Comparison of ENCODE assay signal across 9 cellular contexts in the genomic region with DNA sequence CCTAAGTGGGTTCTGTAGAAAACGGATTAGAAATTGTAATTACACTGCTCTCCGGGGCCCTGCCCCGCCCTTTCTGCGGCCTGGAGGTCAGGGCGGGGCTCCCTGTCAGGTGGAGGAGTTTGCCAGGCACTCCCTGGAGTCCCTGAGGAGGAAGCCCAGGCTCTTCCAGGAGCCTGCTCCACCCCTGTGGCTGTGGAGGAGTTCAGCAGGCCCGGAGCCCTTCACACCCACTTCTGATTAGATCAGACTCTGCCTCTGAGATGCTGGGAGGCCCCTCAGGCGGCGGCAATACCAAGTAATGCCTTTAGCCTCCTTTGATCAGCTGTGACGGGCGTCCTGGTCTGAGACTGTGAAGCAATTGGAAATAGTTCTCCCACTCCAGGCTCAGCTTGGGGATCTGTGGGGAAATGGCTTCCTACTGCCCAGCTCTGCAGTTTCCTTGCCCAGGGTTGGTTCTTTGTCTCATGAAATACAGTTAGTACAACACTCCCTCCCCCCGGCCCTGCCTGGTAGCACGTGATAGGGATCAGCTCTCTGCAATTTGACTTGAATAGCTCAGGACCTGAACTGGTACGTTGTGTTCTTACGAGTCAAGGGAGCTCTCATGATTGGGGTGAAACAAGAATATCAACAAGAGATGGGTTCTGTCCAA. TPM values are rescaled to one million over a fixed set of nuclear protein-coding genes. Genes with fewer than 3 reads are reported as not detected.
DNase-seq lines count a peak whose midpoint lies in the region; ATAC-seq and TF ChIP-seq lines count a peak whose summit lies in the region.
"Had no signal": no experiment of that assay in that cellular context is flagged by ENCODE, and none has a peak within 500 bp of the region (broad histone marks: within the 10 kb centered on the region; RNA-seq: fewer than 3 reads in every experiment).

No MANE protein-coding gene starts in this region.

- BruUV-seq in MCF 10A (replicated peaks; lab: Mats Ljungman, UMichigan): no TSS peak

- peak overlapping the region; percentile 94 for H3K27ac Mint-ChIP-seq in MCF 10A (ENCODE audit: low read depth, unreplicated experiment)

- ATAC-seq in body of pancreas: no peak

- CTCF ChIA-PET in MCF 10A (lab: Yijun Ruan, JAX): interaction anchor here (0.6 to 1.6 kb wide), 9 partner anchors 9 to 59 kb away, joined by 3 to 8 read pairs (median 4); no protein-coding TSS in a partner anchor

- H3K27me3 Mint-ChIP-seq in MCF 10A (ENCODE audit: insufficient read depth, unreplicated experiment): no peaks in the 10 kb centered on the region

- TF ChIP-seq CTCF in MCF 10A (IDR thresholded peaks at IDR 0.05; ENCODE audit: unreplicated experiment) (no peak), stomach (IDR thresholded peaks at IDR 0.05) (no peak), body of pancreas (IDR thresholded peaks at IDR 0.05) (no peak)

- no peaks in the 10 kb centered on the region for H3K9me3 Mint-ChIP-seq in MCF 10A (ENCODE audit: unreplicated experiment)

- 20 to 50% (median 34%) methylated on average over 13 to 14 of the region's 14 CpGs for WGBS in stomach, 5 donors
- 56 to 73% methylated on average over 11 to 14 of the region's 14 CpGs for WGBS in body of pancreas, 2 donors

- DNase-seq in MCF 10A (ENCODE audit: unreplicated experiment) (peak; percentile 77), islet precursor cell (peak; percentile 99), stomach (peak; percentile 84), body of pancreas (no peak), NCI-H345 (lab: John Stamatoyannopoulos, UW) (no peak), NCI-H1105 treated with DMSO at 0.1 percent for 48 hours (lab: John Stamatoyannopoulos, UW) (no peak), NCI-H446 treated with DMSO at 0.1 percent for 48 hours (lab: John Stamatoyannopoulos, UW) (no peak)
- DNase-seq: activated CD8-positive, alpha-beta memory T cell treated with anti-CD3 and anti-CD28 coated beads, Interleukin-2, amount 50 U/mL, for 4 hours had no signal

- no peaks in the 10 kb centered on the region for H3K27me3 ChIP-seq in HUES6 (ENCODE audit: control insufficient read depth, insufficient read depth, low read length)
- H3K27me3 ChIP-seq in stomach: no peaks in the 10 kb centered on the region
- H3K27me3 ChIP-seq in body of pancreas: no peaks in the 10 kb centered on the region

- no peak for TF ChIP-seq EP300 in stomach (IDR thresholded peaks at IDR 0.05)

- intact Hi-C loops in MCF 10A (cut with micrococcal nuclease) (loop anchor here (1.0 kb wide), 3 partner anchors 13 to 38 kb away; no protein-coding TSS in a partner anchor), stomach (cut with DNase I; ENCODE audit: low total_unique reads) (no loop called here), body of pancreas (cut with DNase I) (no loop called here)

- H3K4me1 ChIP-seq in HUES6 (ENCODE audit: control insufficient read depth, insufficient read depth, low read length) (peaks cover 9% of the 10 kb centered on the region), stomach (peaks cover 29 to 53% (median 44%) of the 10 kb centered on the region in 4 donors), body of pancreas (no peaks in the 10 kb centered on the region)

- H3K4me3 ChIP-seq in HUES6 (ENCODE audit: low read depth, low read length) (no peak overlapping the region), stomach (no peak overlapping the region), body of pancreas (no peak overlapping the region)

- H3K36me3 ChIP-seq in HUES6 (ENCODE audit: control insufficient read depth, insufficient read depth, low read length) (no peaks in the 10 kb centered on the region), stomach (peaks cover 20 to 66% (median 51%) of the 10 kb centered on the region in 4 donors), body of pancreas (replicated peaks in 1 of 2; ENCODE audit: insufficient read depth in 1 of 2, low read depth in 2 of 2) (no peaks in the 10 kb centered on the region)

- H3K27ac ChIP-seq in HUES6 (ENCODE audit: low read depth, low read length): no peak overlapping the region
- H3K27ac ChIP-seq in stomach: peak overlapping the region; percentile 70 to 89 (median 80)
- H3K27ac ChIP-seq in body of pancreas: no peak overlapping the region

- no peaks in the 10 kb centered on the region for H3K9me3 ChIP-seq in HUES6 (ENCODE audit: control insufficient read depth, insufficient read depth, low read depth, low read length)
- no peaks in the 10 kb centered on the region for H3K9me3 ChIP-seq in stomach
- no peaks in the 10 kb centered on the region for H3K9me3 ChIP-seq in body of pancreas

- POLR2A ChIA-PET in MCF 10A (lab: Yijun Ruan, JAX): interaction anchor here (0.6 to 3.2 kb wide), 17 partner anchors 13 to 552 kb away, joined by 3 to 34 read pairs (median 4); partner anchors contain the start of genes BAIAP2 and CHMP6

- H3K9ac ChIP-seq in HUES6 (ENCODE audit: low read length): peak overlapping the region; percentile 31

- H3K4me1 Mint-ChIP-seq in MCF 10A (ENCODE audit: insufficient read depth, unreplicated experiment): peaks cover 22% of the 10 kb centered on the region

- TF ChIP-seq POLR2A in stomach (IDR thresholded peaks at IDR 0.05) (no peak), body of pancreas (IDR thresholded peaks at IDR 0.05) (no peak)

- H3K4me3 Mint-ChIP-seq in MCF 10A (ENCODE audit: unreplicated experiment): peak overlapping the region; percentile 67

- H3K36me3 Mint-ChIP-seq in MCF 10A (ENCODE audit: insufficient read depth, unreplicated experiment): peaks cover 58% of the 10 kb centered on the region

RNA-seq across cellular contexts. Expression of gene BAIAP2, which starts 22.3 kb away (rescaled TPM):
- total RNA-seq in MCF 10A (2022) (46.4 and 67.0 TPM in 2 replicates), stomach (100 to 1,000 TPM in 2 of 5 donors, 10 to 100 TPM in 3; 21.1 to 263 (median 96.9) TPM), body of pancreas (10 to 100 TPM in 1 of 2 donors, 1 to 10 TPM in 1; 8.0 to 11.5 TPM)
- polyA plus RNA-seq in stomach: 10 to 100 TPM; 37.5 to 66.1 (median 46.6) TPM

Comparison
In these comparisons a context has a peak if more than half of its experiments do, and no peak if none do; other contexts are left out.
1. H3K27ac ChIP-seq: peak in stomach (5 of 5); none in HUES6 (single experiment) and body of pancreas (0 of 4).
2. DNase-seq: peak in MCF 10A (single experiment), islet precursor cell (single experiment) and stomach (single experiment); none in body of pancreas (0 of 4), NCI-H345 (single experiment), NCI-H1105 treated with DMSO at 0.1 percent for 48 hours (single experiment) and NCI-H446 treated with DMSO at 0.1 percent for 48 hours (single experiment).